3 cellular contexts compared by ENCODE assay signal in genomic region chr9:131034749-131035148, GRCh38. TPM values are rescaled to one million over a fixed set of nuclear protein-coding genes. Genes with fewer than 3 reads are reported as not detected.
"Had no signal": no experiment of that assay in that cellular context is flagged by ENCODE, and none has a peak within 500 bp of the region (broad histone marks: within the 10 kb centered on the region; RNA-seq: fewer than 3 reads in every experiment).

No MANE protein-coding gene starts in this region.

RNA-seq across cellular contexts. Expression of gene LAMC3, which starts 25.8 kb away (rescaled TPM):
- total RNA-seq: mammary epithelial cell had no signal
- polyA plus RNA-seq: immature natural killer cell, keratinocyte had no signal
